1 cellular context compared by ENCODE assay signal in genomic region chr10:121633056-121633455, GRCh38.
TF ChIP-seq lines count a peak whose summit lies in the region.

No MANE protein-coding gene starts in this region.

TF ChIP-seq in GM23338, 12 proteins besides CTCF, POLR2A, EP300 and RAD21 (continued from another document):
- TF ChIP-seq NANOG (IDR thresholded peaks at IDR 0.05; ENCODE audit: borderline replicate concordance) (no peak), POLR2AphosphoS5 (IDR thresholded peaks at IDR 0.05; ENCODE audit: low read depth) (no peak), JUNB (IDR thresholded peaks at IDR 0.05; ENCODE audit: unreplicated experiment) (no peak), STAT1 (IDR thresholded peaks at IDR 0.05; ENCODE audit: unreplicated experiment) (no peak), EZH2phosphoT487 (IDR thresholded peaks at IDR 0.05; ENCODE audit: unreplicated experiment) (no peak)
